Comparison of ENCODE assay signal across 11 cellular contexts in genomic region chr4:94415448-94415847, GRCh38.
"Had no signal": no experiment of that assay in that cellular context is flagged by ENCODE, and none has a peak within 500 bp of the region (broad histone marks: within the 10 kb centered on the region; RNA-seq: fewer than 3 reads in every experiment).

No MANE protein-coding gene starts in this region.

- ATAC-seq: GM23338, HCT116 had no signal

- H2AFZ ChIP-seq: GM23248, GM23338 had no signal

- H3K9me3 ChIP-seq: HAP-1 had no signal

- H3K4me2 ChIP-seq: GM23338 had no signal

- DNase-seq: GM23248, GOT3, H7, H9, HCEC 1CT, HFFc6 had no signal

- H3K27ac ChIP-seq: GM23248 had no signal

- FAIRE-seq: H1, H54 had no signal

- H3K36me3 ChIP-seq: HAP-1 had no signal

- H3K9ac ChIP-seq: GM23248 had no signal

- H3K4me3 ChIP-seq: GM23248, GM23338, HAP-1 had no signal
